9 cellular contexts compared by ENCODE assay signal in the genomic region with DNA sequence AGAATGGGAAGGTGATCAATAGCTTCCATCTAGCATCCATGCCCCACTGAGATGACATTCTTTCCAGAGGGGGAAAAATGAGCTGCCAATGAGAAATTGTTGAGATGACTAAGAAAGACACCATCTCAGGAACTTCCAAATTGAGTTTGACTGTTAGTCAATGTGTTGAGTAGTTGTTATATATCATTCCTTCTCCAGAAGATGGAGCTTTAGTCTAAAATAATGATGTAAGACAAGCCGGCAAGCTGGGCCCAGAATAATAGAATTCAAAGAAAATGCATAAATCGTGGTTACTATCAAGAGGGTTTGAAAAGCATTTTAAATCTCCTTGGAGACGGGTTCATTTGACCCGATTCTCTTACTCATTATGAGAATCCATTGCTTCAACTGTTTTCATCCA.
DNase-seq lines count a peak whose midpoint lies in the region; ATAC-seq and TF ChIP-seq lines count a peak whose summit lies in the region.
"Had no signal": no experiment of that assay in that cellular context is flagged by ENCODE, and none has a peak within 500 bp of the region (broad histone marks: within the 10 kb centered on the region; RNA-seq: fewer than 3 reads in every experiment).

No MANE protein-coding gene starts in this region.

- DNase-seq in Caco-2 (no peak), left lobe of liver (ENCODE audit: low spot score) (no peak), left lung (no peak), activated T-cell treated with anti-CD3 and anti-CD28 coated beads for 4 hours (no peak)
- DNase-seq: SHP77 treated with DMSO at 0.1 percent for 48 hours had no signal

- BruUV-seq in Caco-2 (replicated peaks; lab: Mats Ljungman, UMichigan), result TSS peak; percentile 53

- TF ChIP-seq CTCF in Caco-2 (IDR thresholded peaks at IDR 0.05; ENCODE audit: insufficient read depth in 1 of 2, low read depth in 1 of 2, low read length in 1 of 2, severe bottlenecking in 1 of 2, unreplicated experiment in 1 of 2), result peak; percentile 8 to 10
- TF ChIP-seq CTCF in HEK293 (tag by site-specific recombination; IDR thresholded peaks at IDR 0.05), result no peak
- no peak for TF ChIP-seq CTCF in left lung (IDR thresholded peaks at IDR 0.05)

- H3K27ac ChIP-seq in HEK293 (ENCODE audit: extremely low read depth, low read depth, low read length) (no peak overlapping the region), left lung (no peak overlapping the region)

- no peak overlapping the region for H3K27ac Mint-ChIP-seq in Caco-2 (ENCODE audit: unreplicated experiment)
- H3K27ac Mint-ChIP-seq in activated naive CD8-positive, alpha-beta T cell, result peak overlapping the region; percentile 41

- H3K27me3 ChIP-seq in Caco-2 (replicated peaks; ENCODE audit: control insufficient read depth, insufficient read depth, low read length) (no peaks in the 10 kb centered on the region), left lung (no peaks in the 10 kb centered on the region)

- no peak overlapping the region for H3K4me3 Mint-ChIP-seq in Caco-2 (ENCODE audit: unreplicated experiment)
- H3K4me3 Mint-ChIP-seq in activated naive CD8-positive, alpha-beta T cell, result no peak overlapping the region

- H3K9me3 Mint-ChIP-seq in Caco-2 (ENCODE audit: unreplicated experiment), result peaks cover 9% of the 10 kb centered on the region
- no peaks in the 10 kb centered on the region for H3K9me3 Mint-ChIP-seq in activated naive CD8-positive, alpha-beta T cell (ENCODE audit: low read depth)

- H3K36me3 Mint-ChIP-seq in Caco-2 (ENCODE audit: insufficient read depth, unreplicated experiment), result peaks cover 9% of the 10 kb centered on the region
- no peaks in the 10 kb centered on the region for H3K36me3 Mint-ChIP-seq in activated naive CD8-positive, alpha-beta T cell

- CTCF ChIA-PET in Caco-2 (lab: Charles Lee), result interaction anchor here (0.7 to 1.8 kb wide), 4 partner anchors 53 to 429 kb away, joined by 3 to 16 read pairs (median 3); a partner anchor contains a TSS
- CTCF ChIA-PET in HEK293 (lab: Yijun Ruan, JAX), result interaction anchor here (0.5 to 3.6 kb wide), 7 partner anchors 57 to 604 kb away, joined by 3 to 26 read pairs (median 5); no protein-coding TSS in a partner anchor

- H3K4me3 ChIP-seq in Caco-2 (ENCODE audit: low read depth, low read length), result no peak overlapping the region
- H3K4me3 ChIP-seq in HEK293 (ENCODE audit: low read depth, low read length), result no peak overlapping the region
- no peak overlapping the region for H3K4me3 ChIP-seq in left lung

- H3K4me1 Mint-ChIP-seq in Caco-2 (ENCODE audit: low read depth, unreplicated experiment), result peaks cover 28% of the 10 kb centered on the region
- H3K4me1 Mint-ChIP-seq in activated naive CD8-positive, alpha-beta T cell (ENCODE audit: low read depth), result peaks cover 19% of the 10 kb centered on the region

- H3K36me3 ChIP-seq in Caco-2 (ENCODE audit: control insufficient read depth, insufficient read depth, low read length), result no peaks in the 10 kb centered on the region
- no peaks in the 10 kb centered on the region for H3K36me3 ChIP-seq in HEK293 (ENCODE audit: control insufficient read depth in 2 of 2, insufficient read depth in 1 of 2, low read length in 2 of 2)
- H3K36me3 ChIP-seq in left lung, result no peaks in the 10 kb centered on the region

- intact Hi-C loops in Caco-2 (cut with micrococcal nuclease; ENCODE audit: unreplicated experiment), result no loop called here
- intact Hi-C loops in left lung (cut with DNase I), result no loop called here

- H3K4me1 ChIP-seq in Caco-2 (peaks cover 40% of the 10 kb centered on the region), HEK293 (ENCODE audit: control insufficient read depth, insufficient read depth, low read length) (no peaks in the 10 kb centered on the region), left lung (no peaks in the 10 kb centered on the region)

- H3K27me3 Mint-ChIP-seq in Caco-2 (ENCODE audit: insufficient read depth, unreplicated experiment), result no peaks in the 10 kb centered on the region
- no peaks in the 10 kb centered on the region for H3K27me3 Mint-ChIP-seq in activated naive CD8-positive, alpha-beta T cell

- ATAC-seq in left lobe of liver (peak; percentile 66), HG02852 (IDR thresholded peaks at IDR 0.05; ENCODE audit: unreplicated experiment) (no peak), left lung (no peak), HG03520 (IDR thresholded peaks at IDR 0.05; ENCODE audit: unreplicated experiment) (no peak)

- H3K9me3 ChIP-seq in Caco-2 (peaks cover 15% of the 10 kb centered on the region), HEK293 (ENCODE audit: control insufficient read depth, insufficient read depth, low read depth, low read length) (no peaks in the 10 kb centered on the region), left lung (no peaks in the 10 kb centered on the region)

- POLR2A ChIA-PET in Caco-2 (lab: Charles Lee) (no interaction called here), HEK293 (lab: Yijun Ruan, JAX) (no interaction called here)

TF ChIP-seq in HEK293, 187 proteins besides CTCF, POLR2A, EP300 and RAD21:
- TF ChIP-seq ZNF600 (tag by site-specific recombination; IDR thresholded peaks at IDR 0.05) (no peak), ZNF16 (tag by site-specific recombination; IDR thresholded peaks at IDR 0.05; ENCODE audit: low read depth) (no peak), ZNF654 (tag by site-specific recombination; IDR thresholded peaks at IDR 0.05; ENCODE audit: low read depth) (peak; percentile 36), TRIM28 (IDR thresholded peaks at IDR 0.05; ENCODE audit: borderline replicate concordance, low read length) (no peak)

Comparison
In these comparisons a context has a peak if more than half of its experiments do, and no peak if none do; other contexts are left out.
1. CTCF ChIP-seq: peak in Caco-2 (2 of 2); none in HEK293 (single experiment) and left lung (0 of 2).